In the genomic region with DNA sequence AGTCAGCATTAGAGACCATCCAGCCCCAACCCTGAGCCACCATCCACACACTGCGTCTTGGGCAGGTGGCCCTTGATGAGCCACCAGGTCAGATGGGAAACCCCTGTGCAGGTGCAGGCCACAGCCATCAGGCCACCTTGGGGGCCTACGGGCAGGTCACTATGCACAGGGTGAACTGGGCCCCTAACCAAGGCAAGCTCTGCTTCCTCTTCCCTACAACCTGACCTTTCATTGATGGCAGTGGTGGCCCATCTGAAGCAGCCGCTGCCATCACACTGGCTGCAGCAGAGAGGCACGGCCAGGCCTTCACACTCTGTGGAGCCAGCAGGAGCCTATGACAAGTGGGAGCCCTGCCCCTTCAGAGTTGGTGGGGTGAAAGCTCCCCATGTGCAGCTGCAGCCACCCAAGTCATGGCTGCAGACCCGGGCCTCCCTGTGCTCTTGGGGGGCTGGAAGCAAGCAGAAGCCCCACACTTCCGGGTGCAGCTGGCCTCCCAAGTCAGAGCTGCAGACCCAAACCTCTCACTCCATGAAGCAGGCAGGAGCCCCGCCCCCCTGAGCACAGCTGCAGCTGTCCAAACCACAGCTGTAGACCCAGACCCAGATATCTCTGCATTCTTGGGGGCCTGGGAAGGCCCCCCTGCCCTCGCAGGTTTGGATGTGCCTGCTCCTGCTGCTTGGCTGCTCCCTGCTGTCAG, we compare ENCODE assay signal across 25 cellular contexts.
"Had no signal": no experiment of that assay in that cellular context is flagged by ENCODE, and none has a peak within 500 bp of the region (broad histone marks: within the 10 kb centered on the region; RNA-seq: fewer than 3 reads in every experiment).

No MANE protein-coding gene starts in this region.

- H3K27me3 Mint-ChIP-seq: activated naive CD8-positive, alpha-beta T cell treated with anti-CD3 and anti-CD28 coated beads, Interleukin-2, amount 10 ng/mL, durations not matched to agents 7 days and 5 days had no signal

- H3K36me3 ChIP-seq: ascending aorta, cardiac muscle cell, sigmoid colon, stomach, thyroid gland had no signal

- DNase-seq: activated CD4-positive, alpha-beta T cell treated with anti-CD3 and anti-CD28 coated beads for 48 hours; activated CD4-positive, alpha-beta T cell treated with anti-CD3 and anti-CD28 coated beads, Interleukin-2, amount 50 U/mL, for 48 hours; activated CD8-positive, alpha-beta memory T cell treated with anti-CD3 and anti-CD28 coated beads, Interleukin-2, amount 50 U/mL, for 4 hours; activated gamma-delta T cell; activated naive CD4-positive, alpha-beta T cell treated with anti-CD3 and anti-CD28 coated beads, Interleukin-2, amount 10 ng/mL, durations not matched to agents 7 days and 5 days; activated naive CD8-positive, alpha-beta T cell treated with anti-CD3 and anti-CD28 coated beads, Interleukin-2, amount 10 ng/mL, durations not matched to agents 7 days and 5 days; activated T-cell treated with anti-CD3 and anti-CD28 coated beads, Interleukin-2, amount 50 U/mL, for 24 hours; foreskin melanocyte; left cardiac atrium; sigmoid colon; small intestine; stimulated activated CD4-positive, alpha-beta T cell treated with anti-CD3 and anti-CD28 coated beads, Interleukin-1b, Interleukin-23, amount 100 ng/mL, for 48 hours; stimulated activated CD4-positive, alpha-beta T cell treated with anti-CD3 and anti-CD28 coated beads, Interleukin-4, amount 100 ng/mL, for 4 hours; stimulated activated CD8-positive, alpha-beta memory T cell treated with anti-CD3 and anti-CD28 coated beads, Interleukin-4, amount 100 ng/mL, for 48 hours; stimulated activated naive B cell treated with anti-CD40 and anti-IgM and Interleukin-4, amounts not matched to agents 10 μg/mL and 1 μg/mL and 100 μg/mL, for 72 hours; stomach; T-helper 1 cell; thyroid gland had no signal

- H3K27me3 ChIP-seq: ascending aorta, cardiac muscle cell, thyroid gland had no signal

- H3K36me3 Mint-ChIP-seq: activated naive CD4-positive, alpha-beta T cell treated with anti-CD3 and anti-CD28 coated beads, Interleukin-2, amount 10 ng/mL, durations not matched to agents 7 days and 5 days; activated naive CD8-positive, alpha-beta T cell treated with anti-CD3 and anti-CD28 coated beads, Interleukin-2, amount 10 ng/mL, durations not matched to agents 7 days and 5 days; brain; naive thymus-derived CD8-positive, alpha-beta T cell had no signal

- H3K27ac Mint-ChIP-seq: activated naive CD4-positive, alpha-beta T cell treated with anti-CD3 and anti-CD28 coated beads, Interleukin-2, amount 10 ng/mL, durations not matched to agents 7 days and 5 days; activated naive CD8-positive, alpha-beta T cell treated with anti-CD3 and anti-CD28 coated beads, Interleukin-2, amount 10 ng/mL, durations not matched to agents 7 days and 5 days; activated T-cell treated with anti-CD3 and anti-CD28 coated beads, Interleukin-2, amount 50 U/mL, for 24 hours; brain; naive thymus-derived CD8-positive, alpha-beta T cell; stimulated activated naive B cell treated with anti-CD40 and anti-IgM and Interleukin-4, amounts not matched to agents 10 μg/mL and 1 μg/mL and 100 μg/mL, for 72 hours; T-helper 2 cell treated with Interferon-gamma antibody and Interleukin-4, amounts not matched to agents 5 μg/mL and 100 μg/mL, for 36 hours had no signal

- H3K9me3 Mint-ChIP-seq: activated T-cell treated with anti-CD3 and anti-CD28 coated beads, Interleukin-2, amount 50 U/mL, for 24 hours; T-helper 2 cell treated with Interferon-gamma antibody and Interleukin-4, amounts not matched to agents 5 μg/mL and 100 μg/mL, for 36 hours had no signal

- H3K4me1 ChIP-seq: ascending aorta, sigmoid colon, stomach, thyroid gland had no signal

- H3K4me3 ChIP-seq: ascending aorta, cardiac muscle cell, sigmoid colon, stomach, thyroid gland had no signal

- H3K4me3 Mint-ChIP-seq: activated naive CD4-positive, alpha-beta T cell treated with anti-CD3 and anti-CD28 coated beads, Interleukin-2, amount 10 ng/mL, durations not matched to agents 7 days and 5 days; activated naive CD8-positive, alpha-beta T cell treated with anti-CD3 and anti-CD28 coated beads, Interleukin-2, amount 10 ng/mL, durations not matched to agents 7 days and 5 days; activated T-cell treated with anti-CD3 and anti-CD28 coated beads, Interleukin-2, amount 50 U/mL, for 24 hours; brain; naive thymus-derived CD8-positive, alpha-beta T cell; stimulated activated naive B cell treated with anti-CD40 and anti-IgM and Interleukin-4, amounts not matched to agents 10 μg/mL and 1 μg/mL and 100 μg/mL, for 72 hours; T-helper 2 cell treated with Interferon-gamma antibody and Interleukin-4, amounts not matched to agents 5 μg/mL and 100 μg/mL, for 36 hours had no signal

- ATAC-seq: esophagus mucosa; left cardiac atrium; naive thymus-derived CD8-positive, alpha-beta T cell; stimulated activated naive B cell treated with anti-CD40 and anti-IgM and Interleukin-4, amounts not matched to agents 10 μg/mL and 1 μg/mL and 100 μg/mL, for 72 hours had no signal

- H3K9me3 ChIP-seq: ascending aorta, sigmoid colon, thyroid gland had no signal

- H3K27ac ChIP-seq: ascending aorta, cardiac muscle cell, sigmoid colon, stomach, thyroid gland, VCaP had no signal

- H3K4me1 Mint-ChIP-seq: activated naive CD4-positive, alpha-beta T cell treated with anti-CD3 and anti-CD28 coated beads, Interleukin-2, amount 10 ng/mL, durations not matched to agents 7 days and 5 days; activated naive CD8-positive, alpha-beta T cell treated with anti-CD3 and anti-CD28 coated beads, Interleukin-2, amount 10 ng/mL, durations not matched to agents 7 days and 5 days; brain; stimulated activated naive B cell treated with anti-CD40 and anti-IgM and Interleukin-4, amounts not matched to agents 10 μg/mL and 1 μg/mL and 100 μg/mL, for 72 hours had no signal
